ENCODE assay signal across 8 cellular contexts in the genomic region with DNA sequence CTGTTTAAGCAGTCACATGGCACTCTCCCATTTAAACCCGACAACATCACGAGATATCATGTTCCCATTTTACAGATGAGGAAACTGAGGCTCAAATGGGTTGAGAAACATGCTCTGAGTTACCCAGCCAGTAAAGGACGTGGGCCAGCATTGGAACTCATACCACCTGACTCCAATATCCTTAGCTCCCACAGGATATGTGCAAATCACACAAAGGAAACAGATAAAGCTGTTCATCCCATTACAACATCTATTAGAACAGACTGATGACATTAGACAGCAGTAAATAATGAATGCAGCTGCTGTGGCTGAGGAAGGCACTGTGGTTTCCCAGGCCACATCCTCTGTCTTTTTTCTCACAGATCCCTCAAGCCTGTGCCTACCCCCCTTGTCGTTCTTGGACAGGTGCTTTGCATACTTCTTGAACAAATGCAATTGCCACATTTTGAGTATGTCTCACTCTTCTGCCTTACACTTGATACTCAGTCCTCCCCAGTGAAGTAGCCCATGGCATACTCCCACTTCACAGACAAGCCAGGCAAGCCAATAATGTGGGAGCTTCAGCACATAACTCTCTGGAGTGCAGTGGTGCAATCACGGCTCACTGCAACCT. TPM values are rescaled to one million over a fixed set of nuclear protein-coding genes. Genes with fewer than 3 reads are reported as not detected.
A peak's percentile ranks its signal among the peaks of the same experiment; 100 is the strongest.
DNase-seq lines count a peak whose midpoint lies in the region; ATAC-seq lines count a peak whose summit lies in the region.

No MANE protein-coding gene starts in this region.

- peak; percentile 21 for DNase-seq in activated gamma-delta T cell treated with Interleukin-2 at 50 U/mL for 16 hours
- no peak for DNase-seq in activated gamma-delta T cell (lab: John Stamatoyannopoulos, UW)
- peak; percentile 20 for DNase-seq in activated T-helper 2 cell treated with anti-CD3 and anti-CD28 coated beads, Interferon-gamma antibody, Interleukin-2, Interleukin-4, amounts not matched to agents 10 μg/mL and 5 μg/mL and 100 μg/mL, durations not matched to agents 14 hours and 24 hours and 36 hours (ENCODE audit: low spot score)
- DNase-seq in renal cortical epithelial cell (ENCODE audit: low read depth) = peak; percentile 18
- DNase-seq in DMS79 treated with DMSO at 0.1 percent for 48 hours (lab: John Stamatoyannopoulos, UW) = no peak
- no peak for DNase-seq in NCI-H1694 (lab: John Stamatoyannopoulos, UW)
- DNase-seq in epidermal melanocyte (ENCODE audit: insufficient read length, low spot score) = no peak

- intact Hi-C loops in activated T-helper 2 cell treated with anti-CD3 and anti-CD28 coated beads, Interferon-gamma antibody, Interleukin-2, Interleukin-4, amounts not matched to agents 10 μg/mL and 5 μg/mL and 100 μg/mL, durations not matched to agents 14 hours and 24 hours and 36 hours (cut with micrococcal nuclease) = no loop called here

- peak; percentile 99 for ATAC-seq in HG03066 (IDR thresholded peaks at IDR 0.05; ENCODE audit: low read depth, unreplicated experiment)

- H3K4me1 Mint-ChIP-seq in activated T-helper 2 cell treated with anti-CD3 and anti-CD28 coated beads, Interferon-gamma antibody, Interleukin-2, Interleukin-4, amounts not matched to agents 10 μg/mL and 5 μg/mL and 100 μg/mL, durations not matched to agents 14 hours and 24 hours and 36 hours (ENCODE audit: low read depth) = peaks cover 25% of the 10 kb centered on the region

- H3K9me3 Mint-ChIP-seq in activated T-helper 2 cell treated with anti-CD3 and anti-CD28 coated beads, Interferon-gamma antibody, Interleukin-2, Interleukin-4, amounts not matched to agents 10 μg/mL and 5 μg/mL and 100 μg/mL, durations not matched to agents 14 hours and 24 hours and 36 hours = no peaks in the 10 kb centered on the region

- peaks cover 8% of the 10 kb centered on the region for H3K27me3 Mint-ChIP-seq in activated T-helper 2 cell treated with anti-CD3 and anti-CD28 coated beads, Interferon-gamma antibody, Interleukin-2, Interleukin-4, amounts not matched to agents 10 μg/mL and 5 μg/mL and 100 μg/mL, durations not matched to agents 14 hours and 24 hours and 36 hours (ENCODE audit: low read depth)

- H3K27ac Mint-ChIP-seq in activated T-helper 2 cell treated with anti-CD3 and anti-CD28 coated beads, Interferon-gamma antibody, Interleukin-2, Interleukin-4, amounts not matched to agents 10 μg/mL and 5 μg/mL and 100 μg/mL, durations not matched to agents 14 hours and 24 hours and 36 hours = no peak overlapping the region

- H3K36me3 Mint-ChIP-seq in activated T-helper 2 cell treated with anti-CD3 and anti-CD28 coated beads, Interferon-gamma antibody, Interleukin-2, Interleukin-4, amounts not matched to agents 10 μg/mL and 5 μg/mL and 100 μg/mL, durations not matched to agents 14 hours and 24 hours and 36 hours (ENCODE audit: low read depth) = no peaks in the 10 kb centered on the region

- no peak overlapping the region for H3K4me3 Mint-ChIP-seq in activated T-helper 2 cell treated with anti-CD3 and anti-CD28 coated beads, Interferon-gamma antibody, Interleukin-2, Interleukin-4, amounts not matched to agents 10 μg/mL and 5 μg/mL and 100 μg/mL, durations not matched to agents 14 hours and 24 hours and 36 hours (ENCODE audit: low read depth)

RNA-seq across cellular contexts. Expression of gene FRMD4B, which starts 17.7 kb away (rescaled TPM):
- 75.1 and 78.0 TPM in 2 replicates for total RNA-seq in activated T-helper 2 cell treated with anti-CD3 and anti-CD28 coated beads, Interferon-gamma antibody, Interleukin-2, Interleukin-4, amounts not matched to agents 10 μg/mL and 5 μg/mL and 100 μg/mL, durations not matched to agents 14 hours and 24 hours and 36 hours
- total RNA-seq in renal cortical epithelial cell = 20.8 and 24.5 TPM in 2 replicates

Comparison
In these comparisons a context has a peak if more than half of its experiments do, and no peak if none do; other contexts are left out.
1. DNase-seq: peak in activated gamma-delta T cell treated with Interleukin-2 at 50 U/mL for 16 hours (single experiment), activated T-helper 2 cell treated with anti-CD3 and anti-CD28 coated beads, Interferon-gamma antibody, Interleukin-2, Interleukin-4, amounts not matched to agents 10 μg/mL and 5 μg/mL and 100 μg/mL, durations not matched to agents 14 hours and 24 hours and 36 hours (single experiment) and renal cortical epithelial cell (single experiment); none in activated gamma-delta T cell (single experiment), DMS79 treated with DMSO at 0.1 percent for 48 hours (single experiment), NCI-H1694 (single experiment) and epidermal melanocyte (single experiment).